Comparison of ENCODE assay signal across 8 cellular contexts in the genomic region with DNA sequence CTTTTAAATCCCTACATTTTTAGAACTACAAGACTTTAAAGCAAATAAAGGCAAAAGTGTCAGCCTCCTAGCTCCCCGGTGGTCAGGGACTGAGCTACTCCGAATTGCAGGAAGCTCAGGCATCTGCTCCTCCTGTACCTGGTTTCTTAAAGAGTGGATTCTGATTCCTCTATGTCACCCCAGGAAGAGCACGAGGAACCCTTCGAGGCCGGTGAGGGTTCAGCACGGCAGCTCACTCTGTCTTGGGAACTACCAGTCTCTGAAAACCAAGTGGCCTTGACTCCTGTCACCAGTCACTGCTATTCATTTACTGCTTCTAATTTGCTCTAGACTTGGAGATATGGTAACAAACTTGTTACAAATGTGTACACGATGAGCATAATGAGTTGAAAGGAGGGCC. TPM values are rescaled to one million over a fixed set of nuclear protein-coding genes. Genes with fewer than 3 reads are reported as not detected.
DNase-seq lines count a peak whose midpoint lies in the region; ATAC-seq, FAIRE-seq and TF ChIP-seq lines count a peak whose summit lies in the region.

No MANE protein-coding gene starts in this region.

- WGBS in A549 (ENCODE audit: missing lambda C conversion rate): 10% methylated on average over 7 of the region's 7 CpGs
- 24% methylated on average over 7 of the region's 7 CpGs for WGBS in esophagus, 2 donors
- WGBS in neuronal stem cell (ENCODE audit: extremely low coverage in 2 of 2, insufficient read length in 2 of 2, insufficient replicate concordance in 1 of 2), 2 donors: no CpG with 5 or more reads among the region's 7 CpGs

- no peak overlapping the region for H4K91ac ChIP-seq in neuronal stem cell (ENCODE audit: low read depth, low read length, poor library complexity)

- DNase-seq in A549 (ENCODE audit: low read depth in 1 of 2, low spot score in 1 of 2) (no peak), Panc1 (ENCODE audit: low read depth, low spot score) (no peak), neuronal stem cell (ENCODE audit: low spot score) (no peak)
- no peak for DNase-seq in activated CD4-positive, alpha-beta T cell treated with anti-CD3 and anti-CD28 coated beads, Interleukin-2, amount 50 U/mL, for 1 hour

- no peak overlapping the region for H3K14ac ChIP-seq in neuronal stem cell (ENCODE audit: low read length)

- H2AK5ac ChIP-seq in neuronal stem cell (ENCODE audit: low read depth, low read length): no peak overlapping the region

- BruUV-seq in Panc1 (replicated peaks; lab: Mats Ljungman, UMichigan): no TSS peak

- H2BK12ac ChIP-seq in neuronal stem cell (ENCODE audit: low read length): no peak overlapping the region

- H3K27ac ChIP-seq in A549 (peak overlapping the region; percentile 90 to 95), Panc1 (ENCODE audit: low read length) (peak overlapping the region; percentile 89), esophagus (ENCODE audit: low read depth in 2 of 2, low read length in 1 of 2) (peak overlapping the region; percentile 98 to 99), neuronal stem cell (replicated peaks; ENCODE audit: low read length) (peak overlapping the region; percentile 49)

- FAIRE-seq in A549 (lab: Jason Lieb, UNC): no peak

- H3K36me3 ChIP-seq in Panc1 (ENCODE audit: control insufficient read depth, insufficient read depth, low read length) (no peaks in the 10 kb centered on the region; the same call in 1 of the 2 replicates), esophagus (ENCODE audit: control insufficient read depth in 2 of 2, insufficient read depth in 2 of 2, low read length in 1 of 2) (peaks cover 0 to 5% of the 10 kb centered on the region in 2 donors), neuronal stem cell (replicated peaks in 1 of 2; ENCODE audit: control insufficient read depth in 2 of 2, insufficient read depth in 2 of 2, low read length in 2 of 2) (no peaks in the 10 kb centered on the region)

- no peak for TF ChIP-seq POLR2A in A549 (IDR thresholded peaks at IDR 0.05; ENCODE audit: low read length)

- H3K27me3 ChIP-seq in Panc1 (ENCODE audit: control insufficient read depth, insufficient read depth, low read length) (no peaks in the 10 kb centered on the region), esophagus (ENCODE audit: control insufficient read depth in 1 of 2, insufficient read depth in 2 of 2, low read length in 2 of 2) (no peaks in the 10 kb centered on the region), neuronal stem cell (ENCODE audit: control insufficient read depth in 3 of 3, insufficient read depth in 3 of 3, low read depth in 1 of 3, low read length in 3 of 3) (no peaks in the 10 kb centered on the region)

- H3K4me3 ChIP-seq in A549 (peak overlapping the region; percentile 67), Panc1 (ENCODE audit: low read depth in 2 of 2, low read length in 2 of 2) (peak overlapping the region in 1 of 2 experiments; percentile 87; a peak in 3 of 4 replicates), esophagus (ENCODE audit: low read depth in 1 of 2, low read length in 2 of 2) (no peak overlapping the region), neuronal stem cell (ENCODE audit: low read length in 2 of 2) (peak overlapping the region in 1 of 2 donors; percentile 9)

- in situ Hi-C loops in Panc1 (cut with HindIII; ENCODE audit: low pct_unique_long_range_greater_than_20kb, low sequenced_read_pairs): no loop called here

- intact Hi-C loops in Panc1 (cut with micrococcal nuclease; ENCODE audit: unreplicated experiment): no loop called here

- H3K9me3 ChIP-seq in A549 (no peaks in the 10 kb centered on the region), Panc1 (ENCODE audit: control insufficient read depth, insufficient read depth, low read depth, low read length) (no peaks in the 10 kb centered on the region), esophagus (ENCODE audit: control insufficient read depth in 2 of 2, insufficient read depth in 1 of 2, low read depth in 1 of 2, low read length in 1 of 2) (no peaks in the 10 kb centered on the region), neuronal stem cell (replicated peaks in 1 of 2; ENCODE audit: control insufficient read depth in 2 of 2, insufficient read depth in 1 of 2, low read depth in 1 of 2, low read length in 2 of 2) (no peaks in the 10 kb centered on the region)

- TF ChIP-seq EP300 in A549 (IDR thresholded peaks at IDR 0.05): no peak

- H2BK15ac ChIP-seq in neuronal stem cell (ENCODE audit: low read length): no peak overlapping the region

- TF ChIP-seq CTCF in A549 (IDR thresholded peaks at IDR 0.05) (no peak), Panc1 (IDR thresholded peaks at IDR 0.05) (no peak)

- CTCF ChIA-PET in A549 (lab: Yijun Ruan, JAX) (interaction anchor here (0.6 to 22.7 kb wide), 7 partner anchors 9 to 450 kb away, joined by 3 to 351 read pairs (median 5); no protein-coding TSS in a partner anchor), Panc1 (lab: Charles Lee) (no interaction called here)

- no peak overlapping the region for H3K4ac ChIP-seq in neuronal stem cell (ENCODE audit: low read length)

- no peak overlapping the region for H3K23ac ChIP-seq in neuronal stem cell (ENCODE audit: low read depth, low read length, poor library complexity)

- no peak overlapping the region for H2BK5ac ChIP-seq in neuronal stem cell (ENCODE audit: low read length)

- no peak overlapping the region for H2AFZ ChIP-seq in neuronal stem cell (ENCODE audit: low read length)

- TF ChIP-seq RAD21 in A549 (conservative IDR thresholded peaks at IDR 0.05 in 1 of 2, IDR thresholded peaks at IDR 0.05 in 1 of 2): no peak

- POLR2A ChIA-PET in A549 (lab: Yijun Ruan, JAX) (no interaction called here), Panc1 (lab: Charles Lee) (no interaction called here)

- H3K4me2 ChIP-seq in A549: peak overlapping the region; percentile 92
- no peak overlapping the region for H3K4me2 ChIP-seq in neuronal stem cell (ENCODE audit: insufficient read depth, low read length, poor library complexity, severe bottlenecking)

- H3K18ac ChIP-seq in neuronal stem cell (ENCODE audit: low read length): no peak overlapping the region

- H4K8ac ChIP-seq in neuronal stem cell (ENCODE audit: low read depth, low read length): no peak overlapping the region

- ATAC-seq in A549 (no peak), Panc1 (no peak), HG02759 (IDR thresholded peaks at IDR 0.05; ENCODE audit: unreplicated experiment) (no peak), GM18867 (IDR thresholded peaks at IDR 0.05; ENCODE audit: unreplicated experiment) (no peak), GM19035 (IDR thresholded peaks at IDR 0.05; ENCODE audit: unreplicated experiment) (no peak)

- peaks cover 1% of the 10 kb centered on the region for H3K79me1 ChIP-seq in neuronal stem cell (ENCODE audit: low read depth, low read length)

- H3K4me1 ChIP-seq in A549 (peaks cover 63% of the 10 kb centered on the region), Panc1 (ENCODE audit: control insufficient read depth, insufficient read depth, low read length) (peaks cover 35% of the 10 kb centered on the region), esophagus (ENCODE audit: control insufficient read depth in 2 of 2, insufficient read depth in 2 of 2, low read length in 1 of 2) (peaks cover 18 to 35% of the 10 kb centered on the region in 2 donors), neuronal stem cell (ENCODE audit: control insufficient read depth in 2 of 2, insufficient read depth in 1 of 2, low read depth in 1 of 2, low read length in 2 of 2) (peaks cover 35 to 43% of the 10 kb centered on the region in 2 donors)

- no peak overlapping the region for H3K9ac ChIP-seq in neuronal stem cell (ENCODE audit: low read depth, low read length, poor library complexity)

- H2BK120ac ChIP-seq in neuronal stem cell (ENCODE audit: low read depth, low read length): no peak overlapping the region

TF ChIP-seq in A549, 52 proteins besides CTCF, POLR2A, EP300 and RAD21 (continues in another document):
- TF ChIP-seq EHF (CRISPR knock-in tag; IDR thresholded peaks at IDR 0.05) (peak; percentile 54; the same call in 1 of the 2 replicates), NR3C1 (IDR thresholded peaks at IDR 0.05) (no peak), USF2 (IDR thresholded peaks at IDR 0.05) (no peak), ZC3H11A (IDR thresholded peaks at IDR 0.05) (no peak)

RNA-seq across cellular contexts. Expression of gene PER2, which starts 2.3 kb away (rescaled TPM):
- polyA plus RNA-seq in A549 (2011; rRNA removed) (8.5 and 14.4 TPM in 2 replicates), A549 (2017; fragmentation: RNase III; extraction: RNeasy Plus Mini Kit Qiagen cat#74134 plus additional on column Dnase treatment) (3.4 to 4.2 TPM (median 3.6 TPM) in 3 replicates), esophagus (10 to 100 TPM in 1 of 2 donors, 1 to 10 TPM in 1; 4.9 to 12.6 TPM)
- polyA plus RNA-seq in A549 (2012; cell fraction: cytosol; rRNA removed): 3.6 and 4.8 TPM in 2 replicates
- 13.6 and 17.0 TPM in 2 replicates for polyA plus RNA-seq in A549 (2012; cell fraction: nucleus; rRNA removed)
- 48.9 and 52.8 TPM in 2 replicates for polyA minus RNA-seq in A549 (2011; rRNA and poly(A)+ RNA removed)
- 9.9 TPM for total RNA-seq in Panc1 (2021; ENCODE audit: unreplicated experiment)
- polyA plus RNA-seq in Panc1 (2012; ENCODE audit: insufficient read length): 3.4 TPM
- 2.4 TPM for polyA plus RNA-seq in neuronal stem cell (2013, experiment 1 of 2)
- polyA plus RNA-seq in neuronal stem cell (2013, experiment 2 of 2): 2.6 TPM

RNA-seq across cellular contexts. Expression of gene TRAF3IP1, which starts 34.2 kb away (rescaled TPM):
- 10.6 and 10.9 TPM in 2 replicates for polyA plus RNA-seq in A549 (2011; rRNA removed)
- polyA plus RNA-seq in A549 (2012; cell fraction: cytosol; rRNA removed): 10.9 and 12.1 TPM in 2 replicates
- 9.5 and 9.6 TPM in 2 replicates for polyA plus RNA-seq in A549 (2012; cell fraction: nucleus; rRNA removed)
- 19.1 to 20.2 TPM (median 19.2 TPM) in 3 replicates for polyA plus RNA-seq in A549 (2017; fragmentation: RNase III; extraction: RNeasy Plus Mini Kit Qiagen cat#74134 plus additional on column Dnase treatment)
- polyA minus RNA-seq in A549 (2011; rRNA and poly(A)+ RNA removed): 8.8 and 12.3 TPM in 2 replicates
- 23.4 TPM for total RNA-seq in Panc1 (2021; ENCODE audit: unreplicated experiment)
- polyA plus RNA-seq in Panc1 (2012; ENCODE audit: insufficient read length): 27.9 TPM
- 1 to 10 TPM; 3.2 to 4.8 TPM for polyA plus RNA-seq in esophagus
- 13.8 TPM for polyA plus RNA-seq in neuronal stem cell (2013, experiment 1 of 2)
- polyA plus RNA-seq in neuronal stem cell (2013, experiment 2 of 2): 14.5 TPM

RNA-seq across cellular contexts. Expression of gene HES6, which starts 46.3 kb away (rescaled TPM):
- polyA plus RNA-seq in A549 (2011; rRNA removed): 5.2 and 5.4 TPM in 2 replicates
- polyA plus RNA-seq in A549 (2012; cell fraction: cytosol; rRNA removed): 12.4 and 18.3 TPM in 2 replicates
- polyA plus RNA-seq in A549 (2012; cell fraction: nucleus; rRNA removed): 32.5 and 39.1 TPM in 2 replicates
- 6.1 to 7.5 TPM (median 7.3 TPM) in 3 replicates for polyA plus RNA-seq in A549 (2017; fragmentation: RNase III; extraction: RNeasy Plus Mini Kit Qiagen cat#74134 plus additional on column Dnase treatment)
- polyA minus RNA-seq in A549 (2011; rRNA and poly(A)+ RNA removed): 1.0 and 1.7 TPM in 2 replicates
- 42.0 TPM for total RNA-seq in Panc1 (2021; ENCODE audit: unreplicated experiment)
- 50.3 TPM for polyA plus RNA-seq in Panc1 (2012; ENCODE audit: insufficient read length)
- polyA plus RNA-seq in esophagus: 1 to 10 TPM; 2.5 to 3.0 TPM
- polyA plus RNA-seq in neuronal stem cell (2013, experiment 1 of 2): 19.8 TPM
- 18.8 TPM for polyA plus RNA-seq in neuronal stem cell (2013, experiment 2 of 2)
